27 cellular contexts compared by ENCODE assay signal in genomic region chrX:128619490-128619889, GRCh38.
"Had no signal": no experiment of that assay in that cellular context is flagged by ENCODE, and none has a peak within 500 bp of the region (broad histone marks: within the 10 kb centered on the region; RNA-seq: fewer than 3 reads in every experiment).

No MANE protein-coding gene starts in this region.

- DNase-seq: colonic mucosa; effector CD8-positive, alpha-beta T cell; erythroblast; esophagus squamous epithelium; foreskin melanocyte; glutamatergic neuron; heart right ventricle; hippocampal formation; left cardiac atrium; left lung; mesenchymal stem cell; midbrain; naive thymus-derived CD4-positive, alpha-beta T cell; nucleus accumbens; posterior cingulate gyrus; psoas muscle; right cardiac atrium; sigmoid colon; stimulated activated CD4-positive, alpha-beta T cell treated with anti-CD3 and anti-CD28 coated beads, Interleukin-4, amount 100 ng/mL, for 4 hours; stimulated activated naive CD8-positive, alpha-beta T cell treated with anti-CD3 and anti-CD28 coated beads, Interleukin-15, Interleukin-2, amounts not matched to agents 100 U/mL and 50 U/mL, for 24 hours; substantia nigra; testis; tibial artery had no signal

- H3K4me3 ChIP-seq: colonic mucosa, esophagus squamous epithelium, heart right ventricle, left lung, psoas muscle, sigmoid colon, testis, tibial artery had no signal

- H3K27ac ChIP-seq: colonic mucosa, esophagus squamous epithelium, heart right ventricle, left lung, psoas muscle, sigmoid colon, testis, tibial artery had no signal

- H3K36me3 ChIP-seq: colonic mucosa, esophagus squamous epithelium, heart right ventricle, left lung, sigmoid colon, tibial artery had no signal

- H3K4me1 ChIP-seq: colonic mucosa, esophagus squamous epithelium, heart right ventricle, left lung, psoas muscle, sigmoid colon, testis, tibial artery had no signal

- H3K9me3 Mint-ChIP-seq: dendritic cell treated with granulocyte-macrophage colony-stimulating factor and Interleukin-4, amounts not matched to agents 40 ng/mL and 50 ng/mL, for 4 days; stimulated activated memory B cell treated with anti-CD40 and anti-IgM and Interleukin-4, amounts not matched to agents 10 μg/mL and 1 μg/mL and 100 μg/mL, for 72 hours; type B pancreatic cell had no signal

- H3K4me3 Mint-ChIP-seq: dendritic cell treated with granulocyte-macrophage colony-stimulating factor and Interleukin-4, amounts not matched to agents 40 ng/mL and 50 ng/mL, for 4 days; naive thymus-derived CD4-positive, alpha-beta T cell; nephron; stimulated activated memory B cell treated with anti-CD40 and anti-IgM and Interleukin-4, amounts not matched to agents 10 μg/mL and 1 μg/mL and 100 μg/mL, for 72 hours; type B pancreatic cell had no signal

- H3K27me3 Mint-ChIP-seq: dendritic cell treated with granulocyte-macrophage colony-stimulating factor and Interleukin-4, amounts not matched to agents 40 ng/mL and 50 ng/mL, for 4 days; naive thymus-derived CD4-positive, alpha-beta T cell; stimulated activated memory B cell treated with anti-CD40 and anti-IgM and Interleukin-4, amounts not matched to agents 10 μg/mL and 1 μg/mL and 100 μg/mL, for 72 hours; type B pancreatic cell had no signal

- H3K27ac Mint-ChIP-seq: dendritic cell treated with granulocyte-macrophage colony-stimulating factor and Interleukin-4, amounts not matched to agents 40 ng/mL and 50 ng/mL, for 4 days; naive thymus-derived CD4-positive, alpha-beta T cell; nephron; stimulated activated memory B cell treated with anti-CD40 and anti-IgM and Interleukin-4, amounts not matched to agents 10 μg/mL and 1 μg/mL and 100 μg/mL, for 72 hours; type B pancreatic cell had no signal

- H3K27me3 ChIP-seq: colonic mucosa, esophagus squamous epithelium, heart right ventricle, left lung, sigmoid colon, testis, tibial artery had no signal

- H3K4me1 Mint-ChIP-seq: naive thymus-derived CD4-positive, alpha-beta T cell; nephron; stimulated activated memory B cell treated with anti-CD40 and anti-IgM and Interleukin-4, amounts not matched to agents 10 μg/mL and 1 μg/mL and 100 μg/mL, for 72 hours had no signal

- H3K36me3 Mint-ChIP-seq: naive thymus-derived CD4-positive, alpha-beta T cell; stimulated activated memory B cell treated with anti-CD40 and anti-IgM and Interleukin-4, amounts not matched to agents 10 μg/mL and 1 μg/mL and 100 μg/mL, for 72 hours; type B pancreatic cell had no signal

- H3K9me3 ChIP-seq: colonic mucosa, esophagus squamous epithelium, heart right ventricle, left lung, psoas muscle, sigmoid colon, testis, tibial artery had no signal
